ENCODE assay signal across 26 cellular contexts in genomic region chr2:30487603-30488002, GRCh38. TPM values are rescaled to one million over a fixed set of nuclear protein-coding genes. Genes with fewer than 3 reads are reported as not detected.
A peak's percentile ranks its signal among the peaks of the same experiment; 100 is the strongest.
DNase-seq lines count a peak whose midpoint lies in the region; ATAC-seq, FAIRE-seq and TF ChIP-seq lines count a peak whose summit lies in the region.
"Had no signal": no experiment of that assay in that cellular context is flagged by ENCODE, and none has a peak within 500 bp of the region (broad histone marks: within the 10 kb centered on the region; RNA-seq: fewer than 3 reads in every experiment).

No MANE protein-coding gene starts in this region.

- no peaks in the 10 kb centered on the region for H3K27me3 Mint-ChIP-seq in activated T-cell treated with anti-CD3 and anti-CD28 coated beads, Interleukin-2, amount 50 U/mL, for 72 hours (ENCODE audit: low read depth)
- H3K27me3 Mint-ChIP-seq: activated CD4-positive, alpha-beta memory T cell treated with anti-CD3 and anti-CD28 coated beads, Interleukin-2, amount 10 ng/mL, durations not matched to agents 7 days and 5 days; effector memory CD8-positive, alpha-beta T cell had no signal

- no peak overlapping the region for H3K27ac Mint-ChIP-seq in activated T-cell treated with anti-CD3 and anti-CD28 coated beads, Interleukin-2, amount 50 U/mL, for 72 hours
- H3K27ac Mint-ChIP-seq: activated CD4-positive, alpha-beta memory T cell treated with anti-CD3 and anti-CD28 coated beads, Interleukin-2, amount 10 ng/mL, durations not matched to agents 7 days and 5 days; H9; nephron progenitor cell; T-helper 2 cell treated with Interferon-gamma antibody and Interleukin-4, amounts not matched to agents 5 μg/mL and 100 μg/mL, for 36 hours had no signal

- DNase-seq in DMS79 (lab: John Stamatoyannopoulos, UW) (peak; percentile 94), HTR-8/SVneo (ENCODE audit: insufficient read length, low spot score) (no peak), NCI-H524 treated with DMSO at 0.1 percent for 48 hours (lab: John Stamatoyannopoulos, UW) (peak; percentile 32), lung (ENCODE audit: low spot score) (no peak), posterior cingulate gyrus (no peak), NK-92 (lab: John Stamatoyannopoulos, UW; ENCODE audit: unreplicated experiment) (no peak), NCI-H748 treated with DMSO at 0.1 percent for 48 hours (lab: John Stamatoyannopoulos, UW) (no peak)
- DNase-seq in activated T-cell treated with anti-CD3 and anti-CD28 coated beads, Interleukin-2, amount 50 U/mL, for 72 hours, result no peak
- DNase-seq: activated CD4-positive, alpha-beta memory T cell treated with anti-CD3 and anti-CD28 coated beads, Interleukin-2, amount 10 ng/mL, durations not matched to agents 7 days and 5 days; activated gamma-delta T cell treated with Interleukin-2 at 50 U/mL for 16 hours; activated T-cell treated with anti-CD3 and anti-CD28 coated beads for 4 hours; amniotic stem cell; C1 segment of cervical spinal cord; colonic mucosa; effector memory CD8-positive, alpha-beta T cell; H9; MG63; NCI-H1694; nephron progenitor cell; stimulated activated CD8-positive, alpha-beta memory T cell treated with anti-CD3 and anti-CD28 coated beads, Interleukin-4, amount 100 ng/mL, for 48 hours had no signal

- no peak overlapping the region for H3K4me3 Mint-ChIP-seq in activated T-cell treated with anti-CD3 and anti-CD28 coated beads, Interleukin-2, amount 50 U/mL, for 72 hours
- H3K4me3 Mint-ChIP-seq: activated CD4-positive, alpha-beta memory T cell treated with anti-CD3 and anti-CD28 coated beads, Interleukin-2, amount 10 ng/mL, durations not matched to agents 7 days and 5 days; effector memory CD8-positive, alpha-beta T cell; H9; nephron progenitor cell; T-helper 2 cell treated with Interferon-gamma antibody and Interleukin-4, amounts not matched to agents 5 μg/mL and 100 μg/mL, for 36 hours had no signal

- no peak overlapping the region for H3K4me3 ChIP-seq in lung
- H3K4me3 ChIP-seq: breast epithelium, colonic mucosa, esophagus muscularis mucosa, K562, MG63 had no signal

- peaks cover 0 to 11% of the 10 kb centered on the region in 2 donors for H3K4me1 ChIP-seq in lung (ENCODE audit: control insufficient read depth in 2 of 2, insufficient read depth in 2 of 2, low read length in 2 of 2)
- H3K4me1 ChIP-seq: breast epithelium, colonic mucosa had no signal

- ATAC-seq in lung (ENCODE audit: insufficient read depth, low FRiP score), result peak; percentile 27
- ATAC-seq in activated T-cell treated with anti-CD3 and anti-CD28 coated beads, Interleukin-2, amount 50 U/mL, for 72 hours (replicated peaks in 1 of 2), result no peak
- ATAC-seq: effector memory CD8-positive, alpha-beta T cell; K562 had no signal

- H3K27me3 ChIP-seq in lung (ENCODE audit: control insufficient read depth, insufficient read depth), result no peaks in the 10 kb centered on the region
- H3K27me3 ChIP-seq: breast epithelium, colonic mucosa, esophagus muscularis mucosa, MG63 had no signal

- no peaks in the 10 kb centered on the region for H3K9me3 ChIP-seq in lung (ENCODE audit: control insufficient read depth in 2 of 2, insufficient read depth in 1 of 2, low read length in 1 of 2)
- H3K9me3 ChIP-seq: breast epithelium, colonic mucosa, esophagus muscularis mucosa, MG63 had no signal

- peaks cover 0 to 2% of the 10 kb centered on the region in 2 donors for H3K36me3 ChIP-seq in lung (ENCODE audit: control insufficient read depth in 2 of 2, insufficient read depth in 2 of 2, low read length in 2 of 2)
- H3K36me3 ChIP-seq: breast epithelium, colonic mucosa, esophagus muscularis mucosa, MG63 had no signal

- TF ChIP-seq CTCF in lung (IDR thresholded peaks at IDR 0.05; ENCODE audit: control extremely low read depth, extremely low read depth), result no peak

- no peak overlapping the region for H3K27ac ChIP-seq in lung (ENCODE audit: low read depth in 1 of 2, low read length in 1 of 2)
- H3K27ac ChIP-seq: breast epithelium, colonic mucosa had no signal

- peaks cover 51% of the 10 kb centered on the region for H3K4me1 Mint-ChIP-seq in activated T-cell treated with anti-CD3 and anti-CD28 coated beads, Interleukin-2, amount 50 U/mL, for 72 hours (ENCODE audit: low read depth)

- H3K36me3 Mint-ChIP-seq in activated T-cell treated with anti-CD3 and anti-CD28 coated beads, Interleukin-2, amount 50 U/mL, for 72 hours (ENCODE audit: insufficient read depth in 2 of 2), result peaks cover 0 to 1% of the 10 kb centered on the region in 2 donors

- peak; percentile 51 for FAIRE-seq in HTR-8/SVneo (lab: Jason Lieb, UNC)
- FAIRE-seq: K562, RCC 7860, urothelium cell line had no signal

- H3K9me3 Mint-ChIP-seq in activated T-cell treated with anti-CD3 and anti-CD28 coated beads, Interleukin-2, amount 50 U/mL, for 72 hours, result no peaks in the 10 kb centered on the region
- H3K9me3 Mint-ChIP-seq: activated CD4-positive, alpha-beta memory T cell treated with anti-CD3 and anti-CD28 coated beads, Interleukin-2, amount 10 ng/mL, durations not matched to agents 7 days and 5 days; effector memory CD8-positive, alpha-beta T cell; H9; nephron progenitor cell; T-helper 2 cell treated with Interferon-gamma antibody and Interleukin-4, amounts not matched to agents 5 μg/mL and 100 μg/mL, for 36 hours had no signal

- intact Hi-C loops in posterior cingulate gyrus (cut with DNase I), result no loop called here

RNA-seq across cellular contexts. Expression of gene LCLAT1, which starts 40.6 kb away (rescaled TPM):
- 10 to 100 TPM; 18.9 to 24.2 TPM for total RNA-seq in lung
- polyA plus RNA-seq in lung, result 1 to 10 TPM; 2.4 to 2.6 TPM
- total RNA-seq in activated T-cell treated with anti-CD3 and anti-CD28 coated beads, Interleukin-2, amount 50 U/mL, for 72 hours, result 10 to 100 TPM; 46.6 to 51.6 TPM

Comparison
In these comparisons a context has a peak if more than half of its experiments do, and no peak if none do; other contexts are left out.
1. DNase-seq: peak in DMS79 (single experiment) and NCI-H524 treated with DMSO at 0.1 percent for 48 hours (single experiment); none in HTR-8/SVneo (single experiment), lung (single experiment), posterior cingulate gyrus (0 of 10), NK-92 (single experiment), NCI-H748 treated with DMSO at 0.1 percent for 48 hours (single experiment) and activated T-cell treated with anti-CD3 and anti-CD28 coated beads, Interleukin-2, amount 50 U/mL, for 72 hours (0 of 2).